ENCODE assay signal across 8 cellular contexts in the genomic region with DNA sequence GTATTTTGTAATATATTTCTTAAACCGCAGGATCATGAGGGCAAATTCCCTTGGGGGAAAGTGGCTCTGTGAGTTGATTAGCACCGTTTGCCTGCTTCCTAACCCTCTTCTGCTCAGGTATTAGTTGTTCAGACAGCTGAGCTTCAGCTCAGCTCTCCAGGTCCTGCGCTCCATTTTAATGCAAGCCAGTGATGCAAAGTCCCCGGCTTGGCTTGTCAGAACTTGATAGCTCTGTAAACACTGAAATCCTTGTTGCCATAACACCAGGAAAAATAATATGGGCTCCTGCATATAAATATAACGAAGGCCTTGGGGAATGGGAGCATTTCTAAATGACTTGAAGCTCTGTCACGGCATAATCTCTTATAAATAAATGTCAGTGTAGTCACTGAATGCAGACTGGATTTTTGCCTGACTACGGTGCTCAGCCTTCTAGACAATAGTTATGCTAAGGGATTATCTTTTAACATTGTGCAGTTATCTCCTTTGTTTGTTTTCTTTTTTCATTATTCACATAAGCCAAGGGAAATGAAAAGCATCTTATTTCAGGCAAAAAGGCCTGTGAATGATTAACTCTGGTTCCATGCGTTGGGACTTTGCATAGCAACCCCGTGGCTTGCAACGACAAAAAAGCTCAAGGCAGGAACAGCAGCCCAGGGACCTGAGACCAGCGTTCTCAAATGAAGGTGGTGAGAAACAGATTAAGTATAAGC.
A peak's percentile ranks its signal among the peaks of the same experiment; 100 is the strongest.
DNase-seq lines count a peak whose midpoint lies in the region; ATAC-seq and TF ChIP-seq lines count a peak whose summit lies in the region.

No MANE protein-coding gene starts in this region.

- H3F3A ChIP-seq in Loucy (ENCODE audit: low read depth), result no peaks in the 10 kb centered on the region

- DNase-seq in AG08396 (ENCODE audit: low spot score), result peak; percentile 49
- DNase-seq in amniotic stem cell (lab: John Stamatoyannopoulos, UW), result peak; percentile 90
- peak; percentile 74 for DNase-seq in kidney glomerular epithelial cell (lab: John Stamatoyannopoulos, UW)
- no peak for DNase-seq in thyroid gland
- no peak for DNase-seq in activated CD4-positive, CD25-positive, alpha-beta regulatory T cell (lab: John Stamatoyannopoulos, UW)
- DNase-seq in SK-N-DZ (ENCODE audit: low spot score), result no peak

- H3K79me2 ChIP-seq in Loucy (ENCODE audit: insufficient read depth, low read length), result no peaks in the 10 kb centered on the region

- H3K4me1 ChIP-seq in Loucy (ENCODE audit: insufficient read depth, low read length, poor library complexity, severe bottlenecking) (peaks cover 15% of the 10 kb centered on the region), thyroid gland (no peaks in the 10 kb centered on the region)

- 67% methylated on average over 11 of the region's 11 CpGs for WGBS in thyroid gland, 2 donors

- no peaks in the 10 kb centered on the region for H3K9me2 ChIP-seq in Loucy (replicated peaks; ENCODE audit: low read depth, low read length)

- H3K4me3 ChIP-seq in Loucy (ENCODE audit: low read length, poor library complexity, severe bottlenecking) (no peak overlapping the region), thyroid gland (replicated peaks in 1 of 3) (no peak overlapping the region)

- H3K36me3 ChIP-seq in Loucy (ENCODE audit: insufficient read depth, low read length), result no peaks in the 10 kb centered on the region
- H3K36me3 ChIP-seq in thyroid gland, result no peaks in the 10 kb centered on the region

- no peak for TF ChIP-seq CTCF in Loucy (conservative IDR thresholded peaks at IDR 0.05; ENCODE audit: low read length)
- TF ChIP-seq CTCF in thyroid gland (IDR thresholded peaks at IDR 0.05), result no peak

- H3K4me2 ChIP-seq in Loucy (ENCODE audit: low read depth, low read length, poor library complexity, severe bottlenecking), result no peak overlapping the region

- no peaks in the 10 kb centered on the region for H3K9me3 ChIP-seq in Loucy (ENCODE audit: insufficient read depth, low read depth, low read length)
- H3K9me3 ChIP-seq in thyroid gland, result no peaks in the 10 kb centered on the region

- no peaks in the 10 kb centered on the region for H4K20me1 ChIP-seq in Loucy (ENCODE audit: insufficient read depth, low read length, poor library complexity, severe bottlenecking)

- H3K9ac ChIP-seq in Loucy (ENCODE audit: low read depth, low read length, poor library complexity, severe bottlenecking), result no peak overlapping the region

- H3K27me3 ChIP-seq in Loucy (ENCODE audit: insufficient read depth, low read length, poor library complexity, severe bottlenecking), result no peaks in the 10 kb centered on the region
- H3K27me3 ChIP-seq in thyroid gland, result no peaks in the 10 kb centered on the region

- peak; percentile 32 for ATAC-seq in GM21529 (IDR thresholded peaks at IDR 0.05; ENCODE audit: unreplicated experiment)

- H3K27ac ChIP-seq in thyroid gland, result peak overlapping the region in 2 of 3 donors; percentile 13 to 60

- TF ChIP-seq POLR2A in thyroid gland (IDR thresholded peaks at IDR 0.05), result no peak

- peak overlapping the region; percentile 24 for H2AFZ ChIP-seq in Loucy (ENCODE audit: low read length)

- intact Hi-C loops in thyroid gland (cut with DNase I), result loop anchor here (10.0 kb wide), 1 partner anchor 305 kb away; no protein-coding TSS in a partner anchor

Comparison
In these comparisons a context has a peak if more than half of its experiments do, and no peak if none do; other contexts are left out.
1. DNase-seq: peak in AG08396 (single experiment), amniotic stem cell (single experiment) and kidney glomerular epithelial cell (single experiment); none in thyroid gland (0 of 2), activated CD4-positive, CD25-positive, alpha-beta regulatory T cell (0 of 4) and SK-N-DZ (single experiment).